Comparison of ENCODE assay signal across 1 cellular context in genomic region chr5:57695179-57695578, GRCh38.
TF ChIP-seq lines count a peak whose summit lies in the region.

No MANE protein-coding gene starts in this region.

TF ChIP-seq in HepG2, 621 proteins besides CTCF, POLR2A, EP300 and RAD21 (continued from another document and continues in another):
- TF ChIP-seq, protein P1, sequence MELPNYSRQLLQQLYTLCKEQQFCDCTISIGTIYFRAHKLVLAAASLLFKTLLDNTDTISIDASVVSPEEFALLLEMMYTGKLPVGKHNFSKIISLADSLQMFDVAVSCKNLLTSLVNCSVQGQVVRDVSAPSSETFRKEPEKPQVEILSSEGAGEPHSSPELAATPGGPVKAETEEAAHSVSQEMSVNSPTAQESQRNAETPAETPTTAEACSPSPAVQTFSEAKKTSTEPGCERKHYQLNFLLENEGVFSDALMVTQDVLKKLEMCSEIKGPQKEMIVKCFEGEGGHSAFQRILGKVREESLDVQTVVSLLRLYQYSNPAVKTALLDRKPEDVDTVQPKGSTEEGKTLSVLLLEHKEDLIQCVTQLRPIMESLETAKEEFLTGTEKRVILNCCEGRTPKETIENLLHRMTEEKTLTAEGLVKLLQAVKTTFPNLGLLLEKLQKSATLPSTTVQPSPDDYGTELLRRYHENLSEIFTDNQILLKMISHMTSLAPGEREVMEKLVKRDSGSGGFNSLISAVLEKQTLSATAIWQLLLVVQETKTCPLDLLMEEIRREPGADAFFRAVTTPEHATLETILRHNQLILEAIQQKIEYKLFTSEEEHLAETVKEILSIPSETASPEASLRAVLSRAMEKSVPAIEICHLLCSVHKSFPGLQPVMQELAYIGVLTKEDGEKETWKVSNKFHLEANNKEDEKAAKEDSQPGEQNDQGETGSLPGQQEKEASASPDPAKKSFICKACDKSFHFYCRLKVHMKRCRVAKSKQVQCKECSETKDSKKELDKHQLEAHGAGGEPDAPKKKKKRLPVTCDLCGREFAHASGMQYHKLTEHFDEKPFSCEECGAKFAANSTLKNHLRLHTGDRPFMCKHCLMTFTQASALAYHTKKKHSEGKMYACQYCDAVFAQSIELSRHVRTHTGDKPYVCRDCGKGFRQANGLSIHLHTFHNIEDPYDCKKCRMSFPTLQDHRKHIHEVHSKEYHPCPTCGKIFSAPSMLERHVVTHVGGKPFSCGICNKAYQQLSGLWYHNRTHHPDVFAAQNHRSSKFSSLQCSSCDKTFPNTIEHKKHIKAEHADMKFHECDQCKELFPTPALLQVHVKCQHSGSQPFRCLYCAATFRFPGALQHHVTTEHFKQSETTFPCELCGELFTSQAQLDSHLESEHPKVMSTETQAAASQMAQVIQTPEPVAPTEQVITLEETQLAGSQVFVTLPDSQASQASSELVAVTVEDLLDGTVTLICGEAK (IDR thresholded peaks at IDR 0.05), result no peak
- TF ChIP-seq, protein P1 (CRISPR knock-in tag; IDR thresholded peaks at IDR 0.05), result no peak
- TF ChIP-seq DNMT1 (CRISPR knock-in tag; IDR thresholded peaks at IDR 0.05), result no peak
- TF ChIP-seq PREB (CRISPR knock-in tag; IDR thresholded peaks at IDR 0.05), result no peak
- TF ChIP-seq MTA3 (CRISPR knock-in tag; IDR thresholded peaks at IDR 0.05), result no peak
- TF ChIP-seq, protein P2, sequence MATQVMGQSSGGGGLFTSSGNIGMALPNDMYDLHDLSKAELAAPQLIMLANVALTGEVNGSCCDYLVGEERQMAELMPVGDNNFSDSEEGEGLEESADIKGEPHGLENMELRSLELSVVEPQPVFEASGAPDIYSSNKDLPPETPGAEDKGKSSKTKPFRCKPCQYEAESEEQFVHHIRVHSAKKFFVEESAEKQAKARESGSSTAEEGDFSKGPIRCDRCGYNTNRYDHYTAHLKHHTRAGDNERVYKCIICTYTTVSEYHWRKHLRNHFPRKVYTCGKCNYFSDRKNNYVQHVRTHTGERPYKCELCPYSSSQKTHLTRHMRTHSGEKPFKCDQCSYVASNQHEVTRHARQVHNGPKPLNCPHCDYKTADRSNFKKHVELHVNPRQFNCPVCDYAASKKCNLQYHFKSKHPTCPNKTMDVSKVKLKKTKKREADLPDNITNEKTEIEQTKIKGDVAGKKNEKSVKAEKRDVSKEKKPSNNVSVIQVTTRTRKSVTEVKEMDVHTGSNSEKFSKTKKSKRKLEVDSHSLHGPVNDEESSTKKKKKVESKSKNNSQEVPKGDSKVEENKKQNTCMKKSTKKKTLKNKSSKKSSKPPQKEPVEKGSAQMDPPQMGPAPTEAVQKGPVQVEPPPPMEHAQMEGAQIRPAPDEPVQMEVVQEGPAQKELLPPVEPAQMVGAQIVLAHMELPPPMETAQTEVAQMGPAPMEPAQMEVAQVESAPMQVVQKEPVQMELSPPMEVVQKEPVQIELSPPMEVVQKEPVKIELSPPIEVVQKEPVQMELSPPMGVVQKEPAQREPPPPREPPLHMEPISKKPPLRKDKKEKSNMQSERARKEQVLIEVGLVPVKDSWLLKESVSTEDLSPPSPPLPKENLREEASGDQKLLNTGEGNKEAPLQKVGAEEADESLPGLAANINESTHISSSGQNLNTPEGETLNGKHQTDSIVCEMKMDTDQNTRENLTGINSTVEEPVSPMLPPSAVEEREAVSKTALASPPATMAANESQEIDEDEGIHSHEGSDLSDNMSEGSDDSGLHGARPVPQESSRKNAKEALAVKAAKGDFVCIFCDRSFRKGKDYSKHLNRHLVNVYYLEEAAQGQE (IDR thresholded peaks at IDR 0.05; ENCODE audit: borderline replicate concordance in 1 of 2, low read depth in 1 of 2, low read length in 2 of 2), result no peak; a peak in 1 of 4 replicates
- peak; percentile 97 for TF ChIP-seq NCOR1 (IDR thresholded peaks at IDR 0.05; ENCODE audit: borderline replicate concordance, low read length)
- no peak for TF ChIP-seq ZNF496 (CRISPR knock-in tag; IDR thresholded peaks at IDR 0.05; ENCODE audit: insufficient replicate concordance)
- TF ChIP-seq, protein P3, sequence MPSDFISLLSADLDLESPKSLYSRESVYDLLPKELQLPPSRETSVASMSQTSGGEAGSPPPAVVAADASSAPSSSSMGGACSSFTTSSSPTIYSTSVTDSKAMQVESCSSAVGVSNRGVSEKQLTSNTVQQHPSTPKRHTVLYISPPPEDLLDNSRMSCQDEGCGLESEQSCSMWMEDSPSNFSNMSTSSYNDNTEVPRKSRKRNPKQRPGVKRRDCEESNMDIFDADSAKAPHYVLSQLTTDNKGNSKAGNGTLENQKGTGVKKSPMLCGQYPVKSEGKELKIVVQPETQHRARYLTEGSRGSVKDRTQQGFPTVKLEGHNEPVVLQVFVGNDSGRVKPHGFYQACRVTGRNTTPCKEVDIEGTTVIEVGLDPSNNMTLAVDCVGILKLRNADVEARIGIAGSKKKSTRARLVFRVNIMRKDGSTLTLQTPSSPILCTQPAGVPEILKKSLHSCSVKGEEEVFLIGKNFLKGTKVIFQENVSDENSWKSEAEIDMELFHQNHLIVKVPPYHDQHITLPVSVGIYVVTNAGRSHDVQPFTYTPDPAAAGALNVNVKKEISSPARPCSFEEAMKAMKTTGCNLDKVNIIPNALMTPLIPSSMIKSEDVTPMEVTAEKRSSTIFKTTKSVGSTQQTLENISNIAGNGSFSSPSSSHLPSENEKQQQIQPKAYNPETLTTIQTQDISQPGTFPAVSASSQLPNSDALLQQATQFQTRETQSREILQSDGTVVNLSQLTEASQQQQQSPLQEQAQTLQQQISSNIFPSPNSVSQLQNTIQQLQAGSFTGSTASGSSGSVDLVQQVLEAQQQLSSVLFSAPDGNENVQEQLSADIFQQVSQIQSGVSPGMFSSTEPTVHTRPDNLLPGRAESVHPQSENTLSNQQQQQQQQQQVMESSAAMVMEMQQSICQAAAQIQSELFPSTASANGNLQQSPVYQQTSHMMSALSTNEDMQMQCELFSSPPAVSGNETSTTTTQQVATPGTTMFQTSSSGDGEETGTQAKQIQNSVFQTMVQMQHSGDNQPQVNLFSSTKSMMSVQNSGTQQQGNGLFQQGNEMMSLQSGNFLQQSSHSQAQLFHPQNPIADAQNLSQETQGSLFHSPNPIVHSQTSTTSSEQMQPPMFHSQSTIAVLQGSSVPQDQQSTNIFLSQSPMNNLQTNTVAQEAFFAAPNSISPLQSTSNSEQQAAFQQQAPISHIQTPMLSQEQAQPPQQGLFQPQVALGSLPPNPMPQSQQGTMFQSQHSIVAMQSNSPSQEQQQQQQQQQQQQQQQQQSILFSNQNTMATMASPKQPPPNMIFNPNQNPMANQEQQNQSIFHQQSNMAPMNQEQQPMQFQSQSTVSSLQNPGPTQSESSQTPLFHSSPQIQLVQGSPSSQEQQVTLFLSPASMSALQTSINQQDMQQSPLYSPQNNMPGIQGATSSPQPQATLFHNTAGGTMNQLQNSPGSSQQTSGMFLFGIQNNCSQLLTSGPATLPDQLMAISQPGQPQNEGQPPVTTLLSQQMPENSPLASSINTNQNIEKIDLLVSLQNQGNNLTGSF (CRISPR knock-in tag; IDR thresholded peaks at IDR 0.05), result no peak
- no peak for TF ChIP-seq ZFAT (CRISPR knock-in tag; conservative IDR thresholded peaks at IDR 0.05)
- TF ChIP-seq ZNF225 (CRISPR knock-in tag; IDR thresholded peaks at IDR 0.05), result no peak
- TF ChIP-seq PRDM10 (CRISPR knock-in tag; IDR thresholded peaks at IDR 0.05; ENCODE audit: low read depth), result no peak
- no peak for TF ChIP-seq MZF1 (CRISPR knock-in tag; IDR thresholded peaks at IDR 0.05; ENCODE audit: borderline replicate concordance)
- no peak for TF ChIP-seq THAP8 (CRISPR knock-in tag; IDR thresholded peaks at IDR 0.05; ENCODE audit: borderline replicate concordance)
- no peak for TF ChIP-seq SATB2 (CRISPR knock-in tag; IDR thresholded peaks at IDR 0.05)
- no peak for TF ChIP-seq ZNF660 (CRISPR knock-in tag; IDR thresholded peaks at IDR 0.05; ENCODE audit: borderline replicate concordance, low read depth)
- peak; percentile 87 for TF ChIP-seq HMG20A (CRISPR knock-in tag; IDR thresholded peaks at IDR 0.05; ENCODE audit: borderline replicate concordance)
- no peak for TF ChIP-seq CSRNP1 (CRISPR knock-in tag; IDR thresholded peaks at IDR 0.05)
- peak; percentile 86 for TF ChIP-seq CEBPG (CRISPR knock-in tag; IDR thresholded peaks at IDR 0.05)
- TF ChIP-seq, protein P4, sequence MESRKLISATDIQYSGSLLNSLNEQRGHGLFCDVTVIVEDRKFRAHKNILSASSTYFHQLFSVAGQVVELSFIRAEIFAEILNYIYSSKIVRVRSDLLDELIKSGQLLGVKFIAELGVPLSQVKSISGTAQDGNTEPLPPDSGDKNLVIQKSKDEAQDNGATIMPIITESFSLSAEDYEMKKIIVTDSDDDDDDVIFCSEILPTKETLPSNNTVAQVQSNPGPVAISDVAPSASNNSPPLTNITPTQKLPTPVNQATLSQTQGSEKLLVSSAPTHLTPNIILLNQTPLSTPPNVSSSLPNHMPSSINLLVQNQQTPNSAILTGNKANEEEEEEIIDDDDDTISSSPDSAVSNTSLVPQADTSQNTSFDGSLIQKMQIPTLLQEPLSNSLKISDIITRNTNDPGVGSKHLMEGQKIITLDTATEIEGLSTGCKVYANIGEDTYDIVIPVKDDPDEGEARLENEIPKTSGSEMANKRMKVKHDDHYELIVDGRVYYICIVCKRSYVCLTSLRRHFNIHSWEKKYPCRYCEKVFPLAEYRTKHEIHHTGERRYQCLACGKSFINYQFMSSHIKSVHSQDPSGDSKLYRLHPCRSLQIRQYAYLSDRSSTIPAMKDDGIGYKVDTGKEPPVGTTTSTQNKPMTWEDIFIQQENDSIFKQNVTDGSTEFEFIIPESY (CRISPR knock-in tag; IDR thresholded peaks at IDR 0.05), result no peak
- TF ChIP-seq JUN (CRISPR knock-in tag; IDR thresholded peaks at IDR 0.05), result no peak
- no peak for TF ChIP-seq PITX1 (CRISPR knock-in tag; IDR thresholded peaks at IDR 0.05)
- no peak for TF ChIP-seq MED8 (CRISPR knock-in tag; IDR thresholded peaks at IDR 0.05; ENCODE audit: insufficient replicate concordance)
- TF ChIP-seq NFKBIZ (CRISPR knock-in tag; IDR thresholded peaks at IDR 0.05), result no peak
